Comparison of ENCODE assay signal across 8 cellular contexts in the genomic region with DNA sequence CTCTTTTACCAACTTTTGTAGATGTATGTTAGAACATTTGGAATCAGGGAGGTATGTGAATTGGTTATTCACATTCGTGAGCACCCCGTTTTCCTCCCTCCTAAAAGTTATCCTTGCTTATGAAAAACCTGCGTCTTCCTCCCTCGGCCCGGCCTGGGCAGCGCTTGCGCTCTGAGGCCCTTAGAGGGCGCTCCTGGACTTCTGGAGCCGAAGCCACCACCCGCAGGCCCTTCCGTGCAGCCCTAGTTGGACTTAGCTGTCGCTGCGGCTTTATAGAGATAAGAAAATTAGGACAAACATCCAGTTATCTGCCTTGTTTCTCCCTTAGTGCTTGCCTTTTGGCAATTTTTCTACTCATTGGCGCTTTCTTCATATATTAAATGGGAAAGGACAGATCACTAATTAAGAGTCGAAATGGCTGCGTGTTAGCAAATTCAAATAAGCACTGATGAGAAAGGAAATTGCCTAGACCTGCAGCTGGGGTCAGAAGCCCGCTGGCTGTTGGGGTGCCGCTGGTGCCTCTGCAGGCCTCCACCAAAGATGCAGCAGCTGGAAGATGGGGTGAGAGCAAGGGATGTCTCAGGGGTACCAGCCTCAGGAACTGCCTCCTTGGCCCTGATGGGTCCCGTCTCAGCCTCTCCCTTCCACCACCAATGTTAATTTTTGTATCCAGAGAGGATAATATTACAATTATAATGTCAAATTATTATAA. TPM values are rescaled to one million over a fixed set of nuclear protein-coding genes. Genes with fewer than 3 reads are reported as not detected.
DNase-seq lines count a peak whose midpoint lies in the region; ATAC-seq lines count a peak whose summit lies in the region.

No MANE protein-coding gene starts in this region.

- H3K14ac ChIP-seq in mesenchymal stem cell (ENCODE audit: low read length in 2 of 2) = no peak overlapping the region

- H3K79me1 ChIP-seq in mesenchymal stem cell (replicated peaks; ENCODE audit: low read length, poor library complexity, severe bottlenecking) = no peaks in the 10 kb centered on the region

- H3K27ac Mint-ChIP-seq in activated CD8-positive, alpha-beta T cell treated with anti-CD3 and anti-CD28 coated beads, Interleukin-2, amount 10 ng/mL, durations not matched to agents 7 days and 5 days = no peak overlapping the region

- peak overlapping the region; percentile 66 for H3K9ac ChIP-seq in mesenchymal stem cell (ENCODE audit: low read length)

- no peak overlapping the region for H2BK15ac ChIP-seq in mesenchymal stem cell (ENCODE audit: low read depth, poor library complexity, severe bottlenecking)

- no peak overlapping the region for H3K4ac ChIP-seq in mesenchymal stem cell (ENCODE audit: low read depth in 1 of 2, low read length in 2 of 2)

- no peak overlapping the region for H2BK120ac ChIP-seq in mesenchymal stem cell (ENCODE audit: low read depth, low read length)

- no peak overlapping the region for H3K18ac ChIP-seq in mesenchymal stem cell (ENCODE audit: low read depth in 1 of 2, low read length in 2 of 2)

- no peak overlapping the region for H4K91ac ChIP-seq in mesenchymal stem cell (ENCODE audit: low read length)

- peak; percentile 90 for ATAC-seq in GM18867 (IDR thresholded peaks at IDR 0.05; ENCODE audit: unreplicated experiment)
- peak; percentile 89 for ATAC-seq in HG03432 (IDR thresholded peaks at IDR 0.05; ENCODE audit: unreplicated experiment)
- ATAC-seq in activated CD8-positive, alpha-beta T cell treated with anti-CD3 and anti-CD28 coated beads, Interleukin-2, amount 10 ng/mL, durations not matched to agents 7 days and 5 days = peak; percentile 86

- no peak overlapping the region for H3K23ac ChIP-seq in mesenchymal stem cell (ENCODE audit: low read length in 2 of 2)

- no peaks in the 10 kb centered on the region for H3K9me3 ChIP-seq in mesenchymal stem cell (ENCODE audit: control insufficient read depth, low read length)

- H2BK12ac ChIP-seq in mesenchymal stem cell (ENCODE audit: low read length in 2 of 2) = no peak overlapping the region

- H3K27ac ChIP-seq in mesenchymal stem cell (ENCODE audit: low read length, poor library complexity, severe bottlenecking) = no peak overlapping the region

- H2BK5ac ChIP-seq in mesenchymal stem cell (ENCODE audit: low read depth, low read length, poor library complexity, severe bottlenecking) = no peak overlapping the region

- peaks cover 7% of the 10 kb centered on the region for H3K4me1 ChIP-seq in mesenchymal stem cell (ENCODE audit: control insufficient read depth, insufficient read depth, low read depth, low read length)

- DNase-seq in AG08396 (ENCODE audit: low spot score) (peak; percentile 75), NCI-H774 (lab: John Stamatoyannopoulos, UW) (peak; percentile 56), mesenchymal stem cell (peak; percentile 58)
- DNase-seq in activated CD8-positive, alpha-beta T cell treated with anti-CD3 and anti-CD28 coated beads, Interleukin-2, amount 10 ng/mL, durations not matched to agents 7 days and 5 days = peak; percentile 80
- peak; percentile 47 for DNase-seq in effector CD4-positive, alpha-beta T cell
- peak; percentile 20 to 21 for DNase-seq in stimulated activated CD8-positive, alpha-beta memory T cell treated with anti-CD3 and anti-CD28 coated beads, Interleukin-4, amount 100 ng/mL, for 1 hour (ENCODE audit: low read depth in 2 of 2, low spot score in 1 of 2)

- peaks cover 6% of the 10 kb centered on the region for H3K4me1 Mint-ChIP-seq in activated CD8-positive, alpha-beta T cell treated with anti-CD3 and anti-CD28 coated beads, Interleukin-2, amount 10 ng/mL, durations not matched to agents 7 days and 5 days (ENCODE audit: low read depth)

- H3K4me3 ChIP-seq in mesenchymal stem cell (ENCODE audit: insufficient read depth in 1 of 2, low read depth in 1 of 2, low read length in 2 of 2) = no peak overlapping the region

- H3K36me3 ChIP-seq in mesenchymal stem cell (ENCODE audit: control insufficient read depth in 1 of 2, insufficient read depth in 2 of 2, low read depth in 1 of 2, low read length in 2 of 2) = no peaks in the 10 kb centered on the region

- H3K4me2 ChIP-seq in mesenchymal stem cell (ENCODE audit: low read length, poor library complexity, severe bottlenecking) = no peak overlapping the region

- CTCF ChIA-PET in activated CD8-positive, alpha-beta T cell treated with anti-CD3 and anti-CD28 coated beads, Interleukin-2, amount 10 ng/mL, durations not matched to agents 7 days and 5 days (lab: Charles Lee) = interaction anchor here (0.7 to 3.7 kb wide), 19 partner anchors 9 to 481 kb away, joined by 3 to 31 read pairs (median 4); no protein-coding TSS in a partner anchor

- no peak overlapping the region for H2AK5ac ChIP-seq in mesenchymal stem cell (ENCODE audit: low read length, severe bottlenecking)

- peaks cover 0 to 50% of the 10 kb centered on the region in 2 experiments for H3K27me3 ChIP-seq in mesenchymal stem cell (ENCODE audit: control insufficient read depth in 1 of 2, insufficient read depth in 1 of 2, low read length in 2 of 2)

- peaks cover 43% of the 10 kb centered on the region for H3K27me3 Mint-ChIP-seq in activated CD8-positive, alpha-beta T cell treated with anti-CD3 and anti-CD28 coated beads, Interleukin-2, amount 10 ng/mL, durations not matched to agents 7 days and 5 days (ENCODE audit: low read depth)

- no peak overlapping the region for H2AFZ ChIP-seq in mesenchymal stem cell (ENCODE audit: low read depth, low read length)

- no peak overlapping the region for H4K8ac ChIP-seq in mesenchymal stem cell (ENCODE audit: low read length)

- 13% methylated on average over 18 of the region's 19 CpGs for WGBS in mesenchymal stem cell

- no peaks in the 10 kb centered on the region for H3K9me3 Mint-ChIP-seq in activated CD8-positive, alpha-beta T cell treated with anti-CD3 and anti-CD28 coated beads, Interleukin-2, amount 10 ng/mL, durations not matched to agents 7 days and 5 days (ENCODE audit: insufficient read depth)

- POLR2A ChIA-PET in activated CD8-positive, alpha-beta T cell treated with anti-CD3 and anti-CD28 coated beads, Interleukin-2, amount 10 ng/mL, durations not matched to agents 7 days and 5 days (lab: Charles Lee) = no interaction called here

- no peaks in the 10 kb centered on the region for H3K36me3 Mint-ChIP-seq in activated CD8-positive, alpha-beta T cell treated with anti-CD3 and anti-CD28 coated beads, Interleukin-2, amount 10 ng/mL, durations not matched to agents 7 days and 5 days (ENCODE audit: low read depth)

- no peak overlapping the region for H3K4me3 Mint-ChIP-seq in activated CD8-positive, alpha-beta T cell treated with anti-CD3 and anti-CD28 coated beads, Interleukin-2, amount 10 ng/mL, durations not matched to agents 7 days and 5 days

RNA-seq across cellular contexts. Expression of gene FNDC1, which starts 5.2 kb away (rescaled TPM):
- total RNA-seq in activated CD8-positive, alpha-beta T cell treated with anti-CD3 and anti-CD28 coated beads, Interleukin-2, amount 10 ng/mL, durations not matched to agents 7 days and 5 days = not detected
- 0.10 TPM for polyA plus RNA-seq in mesenchymal stem cell (2013, experiment 1 of 2)
- polyA plus RNA-seq in mesenchymal stem cell (2013, experiment 2 of 2) = 0.07 TPM

Comparison
In these comparisons a context has a peak if more than half of its experiments do, and no peak if none do; other contexts are left out.
1. DNase-seq: peak in every context shown above with its lines; median percentile 80 in activated CD8-positive, alpha-beta T cell treated with anti-CD3 and anti-CD28 coated beads, Interleukin-2, amount 10 ng/mL, durations not matched to agents 7 days and 5 days; 75 in AG08396; 58 in mesenchymal stem cell; 56 in NCI-H774; 47 in effector CD4-positive, alpha-beta T cell; 20 in stimulated activated CD8-positive, alpha-beta memory T cell treated with anti-CD3 and anti-CD28 coated beads, Interleukin-4, amount 100 ng/mL, for 1 hour.